ENCODE assay signal across 13 cellular contexts in genomic region chr1:162695687-162696086, GRCh38.
DNase-seq lines count a peak whose midpoint lies in the region; ATAC-seq and TF ChIP-seq lines count a peak whose summit lies in the region.
"Had no signal": no experiment of that assay in that cellular context is flagged by ENCODE, and none has a peak within 500 bp of the region (broad histone marks: within the 10 kb centered on the region; RNA-seq: fewer than 3 reads in every experiment).

No MANE protein-coding gene starts in this region.

- no peaks in the 10 kb centered on the region for H3K36me3 Mint-ChIP-seq in brain
- H3K36me3 Mint-ChIP-seq: naive thymus-derived CD8-positive, alpha-beta T cell had no signal

- BruUV-seq in HCT116 (replicated peaks; lab: Mats Ljungman, UMichigan), result no TSS peak

- H3K9ac ChIP-seq in HCT116 (ENCODE audit: low read length), result no peak overlapping the region
- H3K9ac ChIP-seq: BLaER1 treated with 17β-estradiol and CSF1 and Interleukin-3, amounts not matched to agents 10 nM and 100 nM had no signal

- no peak for TF ChIP-seq RAD21 in HCT116 (IDR thresholded peaks at IDR 0.05; ENCODE audit: low read depth)

- RAD21 ChIA-PET in HCT116 (lab: Charles Lee; ENCODE audit: low non-redundant PET in 1 of 2, low total read pairs in 2 of 2, uncharacterized antibody in 2 of 2, unreplicated experiment in 2 of 2), result no interaction called here

- TF ChIP-seq CTCF in 22Rv1 (IDR thresholded peaks at IDR 0.05) (no peak), HCT116 (IDR thresholded peaks at IDR 0.05 in 2 of 3, conservative IDR thresholded peaks at IDR 0.05 in 1 of 3; ENCODE audit: borderline replicate concordance in 1 of 3, insufficient read depth in 1 of 3, low read depth in 2 of 3, low read length in 2 of 3) (no peak), brain (conservative IDR thresholded peaks at IDR 0.05) (no peak), osteoblast (IDR thresholded peaks at IDR 0.05; ENCODE audit: extremely low read depth, low read depth, low read length) (no peak), prostate gland (IDR thresholded peaks at IDR 0.05) (no peak)

- H3K36me3 ChIP-seq in HCT116 (ENCODE audit: control insufficient read depth in 1 of 2, insufficient read depth in 2 of 2, low read length in 2 of 2) (no peaks in the 10 kb centered on the region), osteoblast (ENCODE audit: insufficient read depth, low read length) (peaks cover 6% of the 10 kb centered on the region), prostate gland (no peaks in the 10 kb centered on the region)
- H3K36me3 ChIP-seq: BLaER1 treated with 17β-estradiol and CSF1 and Interleukin-3, amounts not matched to agents 10 nM and 100 nM had no signal

- no peaks in the 10 kb centered on the region for H4K20me1 ChIP-seq in HCT116 (ENCODE audit: insufficient read depth)
- peaks cover 38% of the 10 kb centered on the region for H4K20me1 ChIP-seq in osteoblast (ENCODE audit: insufficient read depth, low read length)
- H4K20me1 ChIP-seq: BLaER1 treated with 17β-estradiol and CSF1 and Interleukin-3, amounts not matched to agents 10 nM and 100 nM had no signal

- peak overlapping the region; percentile 73 for H3K27ac ChIP-seq in 22Rv1
- no peak overlapping the region for H3K27ac ChIP-seq in HCT116 (ENCODE audit: low read depth, low read length)
- H3K27ac ChIP-seq in osteoblast (ENCODE audit: low read depth, low read length), result peak overlapping the region; percentile 38
- H3K27ac ChIP-seq in prostate gland, result peak overlapping the region in 1 of 2 donors; percentile 74
- H3K27ac ChIP-seq: BLaER1 treated with 17β-estradiol and CSF1 and Interleukin-3, amounts not matched to agents 10 nM and 100 nM had no signal

- H3K9me3 ChIP-seq in HCT116 (ENCODE audit: control insufficient read depth in 1 of 2, insufficient read depth in 1 of 2, low read depth in 1 of 2, low read length in 2 of 2), result no peaks in the 10 kb centered on the region
- H3K9me3 ChIP-seq in osteoblast (ENCODE audit: low read depth, low read length), result no peaks in the 10 kb centered on the region
- no peaks in the 10 kb centered on the region for H3K9me3 ChIP-seq in prostate gland
- H3K9me3 ChIP-seq: BLaER1 treated with 17β-estradiol and CSF1 and Interleukin-3, amounts not matched to agents 10 nM and 100 nM had no signal

- TF ChIP-seq POLR2A in HCT116 (IDR thresholded peaks at IDR 0.05; ENCODE audit: borderline replicate concordance, extremely low read depth, insufficient read depth, insufficient read length) (no peak), prostate gland (IDR thresholded peaks at IDR 0.05) (no peak)

- peaks cover 48% of the 10 kb centered on the region for H3K4me1 Mint-ChIP-seq in brain
- H3K4me1 Mint-ChIP-seq: naive thymus-derived CD8-positive, alpha-beta T cell had no signal

- no peak for ATAC-seq in HCT116
- ATAC-seq in GM18867 (IDR thresholded peaks at IDR 0.05; ENCODE audit: unreplicated experiment), result no peak
- no peak for ATAC-seq in GM21576 (IDR thresholded peaks at IDR 0.05; ENCODE audit: unreplicated experiment)
- ATAC-seq: naive thymus-derived CD8-positive, alpha-beta T cell had no signal

- H2AFZ ChIP-seq in HCT116 (ENCODE audit: low read depth, low read length, poor library complexity, severe bottlenecking) (no peak overlapping the region), osteoblast (ENCODE audit: low read length) (no peak overlapping the region)

- H3K27me3 ChIP-seq in HCT116 (ENCODE audit: insufficient read depth, low read length) (no peaks in the 10 kb centered on the region), osteoblast (ENCODE audit: insufficient read depth, low read length) (no peaks in the 10 kb centered on the region), prostate gland (replicated peaks; ENCODE audit: insufficient read depth) (no peaks in the 10 kb centered on the region)
- H3K27me3 ChIP-seq: BLaER1 treated with 17β-estradiol and CSF1 and Interleukin-3, amounts not matched to agents 10 nM and 100 nM had no signal

- 45% methylated on average over 1 of the region's 1 CpG for WGBS in prostate gland

- no peaks in the 10 kb centered on the region for H3K9me2 ChIP-seq in HCT116 (ENCODE audit: insufficient read depth)

- CTCF ChIA-PET in HCT116 (lab: Charles Lee), result no interaction called here

- H3K4me2 ChIP-seq in HCT116 (ENCODE audit: low read length) (peak overlapping the region; percentile 77), osteoblast (ENCODE audit: insufficient read depth, low read length) (peak overlapping the region; percentile 72)
- H3K4me2 ChIP-seq: BLaER1 treated with 17β-estradiol and CSF1 and Interleukin-3, amounts not matched to agents 10 nM and 100 nM had no signal

- POLR2A ChIA-PET in HCT116 (lab: Charles Lee), result interaction anchor here (1.1 to 1.4 kb wide), 2 partner anchors 19 to 95 kb away, joined by 3 read pairs; partner anchors contain the start of gene HSD17B7

- H3K4me1 ChIP-seq in HCT116 (ENCODE audit: control insufficient read depth in 1 of 2, insufficient read depth in 2 of 2, low read length in 2 of 2) (peaks cover 25 to 39% of the 10 kb centered on the region in 2 experiments), osteoblast (ENCODE audit: insufficient read depth, low read length) (peaks cover 38% of the 10 kb centered on the region), prostate gland (replicated peaks) (peaks cover 7% of the 10 kb centered on the region)

- peak overlapping the region in 4 of 5 experiments; percentile 46 to 99 (median 92) for H3K27ac Mint-ChIP-seq in brain
- H3K27ac Mint-ChIP-seq: naive thymus-derived CD8-positive, alpha-beta T cell had no signal

- H3K27me3 Mint-ChIP-seq in brain, result no peaks in the 10 kb centered on the region

- DNase-seq in HCT116 (ENCODE audit: low read depth, low spot score), result no peak
- no peak for DNase-seq in osteoblast (ENCODE audit: insufficient read length, low spot score, missing footprints)
- DNase-seq in MV-4-11 (lab: John Stamatoyannopoulos, UW), result no peak
- DNase-seq in prostate gland (ENCODE audit: low spot score), result no peak
- DNase-seq: activated gamma-delta T cell; cortex of kidney; naive thymus-derived CD8-positive, alpha-beta T cell; stimulated activated CD4-positive, alpha-beta T cell treated with anti-CD3 and anti-CD28 coated beads, Interleukin-4, amount 100 ng/mL, for 24 hours had no signal

- peaks cover 0 to 4% (median 0%) of the 10 kb centered on the region in 5 experiments for H3K9me3 Mint-ChIP-seq in brain
- H3K9me3 Mint-ChIP-seq: naive thymus-derived CD8-positive, alpha-beta T cell had no signal

- intact Hi-C loops in HCT116 (cut with micrococcal nuclease), result no loop called here
- intact Hi-C loops in prostate gland (cut with DNase I), result no loop called here

- peak overlapping the region in 2 of 5 experiments; percentile 41 to 58 for H3K4me3 Mint-ChIP-seq in brain
- H3K4me3 Mint-ChIP-seq: naive thymus-derived CD8-positive, alpha-beta T cell had no signal

- H3K4me3 ChIP-seq in HCT116 (replicated peaks in 1 of 2; ENCODE audit: low read depth in 1 of 2, low read length in 2 of 2) (no peak overlapping the region), osteoblast (ENCODE audit: insufficient read depth, low read length) (no peak overlapping the region), prostate gland (no peak overlapping the region)
- H3K4me3 ChIP-seq: BLaER1 treated with 17β-estradiol and CSF1 and Interleukin-3, amounts not matched to agents 10 nM and 100 nM had no signal

- H3K79me2 ChIP-seq in HCT116 (ENCODE audit: insufficient read depth, low read length), result no peaks in the 10 kb centered on the region
- H3K79me2 ChIP-seq in osteoblast (ENCODE audit: insufficient read depth, low read length), result peaks cover 90% of the 10 kb centered on the region

TF ChIP-seq in HCT116, 20 proteins besides CTCF, POLR2A, EP300 and RAD21 (continues in another document):
- TF ChIP-seq CEBPB (IDR thresholded peaks at IDR 0.05; ENCODE audit: low read depth) (no peak), EGR1 (IDR thresholded peaks at IDR 0.05; ENCODE audit: low read depth) (no peak), SP1 (IDR thresholded peaks at IDR 0.05; ENCODE audit: low read depth) (no peak), EZH2phosphoT487 (IDR thresholded peaks at IDR 0.05; ENCODE audit: borderline replicate concordance) (no peak), ZBTB33 (IDR thresholded peaks at IDR 0.05; ENCODE audit: extremely low read depth, insufficient replicate concordance, low read length) (no peak), ZFX (IDR thresholded peaks at IDR 0.05) (no peak), SRF (IDR thresholded peaks at IDR 0.05; ENCODE audit: low read depth) (no peak), CBX3 (IDR thresholded peaks at IDR 0.05; ENCODE audit: low read depth) (no peak)
